ENCODE assay signal across 30 cellular contexts in genomic region chr1:211973541-211973940, GRCh38.
"Had no signal": no experiment of that assay in that cellular context is flagged by ENCODE, and none has a peak within 500 bp of the region (broad histone marks: within the 10 kb centered on the region; RNA-seq: fewer than 3 reads in every experiment).

No MANE protein-coding gene starts in this region.

- H3K9me3 ChIP-seq: adrenal gland, breast epithelium, esophagus squamous epithelium had no signal

- H3K36me3 ChIP-seq: adrenal gland, breast epithelium had no signal

- H3K27me3 ChIP-seq: adrenal gland, breast epithelium, cardiac muscle cell, esophagus squamous epithelium had no signal

- H3K4me1 ChIP-seq: breast epithelium had no signal

- H3K27me3 Mint-ChIP-seq: activated CD4-positive, alpha-beta memory T cell treated with anti-CD3 and anti-CD28 coated beads, Interleukin-2, amount 10 ng/mL, durations not matched to agents 7 days and 5 days; activated CD4-positive, alpha-beta T cell treated with anti-CD3 and anti-CD28 coated beads, Interleukin-2, amount 10 ng/mL, durations not matched to agents 7 days and 5 days; activated naive CD4-positive, alpha-beta T cell treated with anti-CD3 and anti-CD28 coated beads, Interleukin-2, amount 50 U/mL, for 24 hours; activated naive CD8-positive, alpha-beta T cell treated with anti-CD3 and anti-CD28 coated beads for 36 hours; activated naive CD8-positive, alpha-beta T cell treated with anti-CD3 and anti-CD28 coated beads, Interleukin-2, amount 50 U/mL, for 24 hours; activated T-cell treated with anti-CD3 and anti-CD28 coated beads, Interleukin-2, amount 50 U/mL, for 24 hours; brain; central memory CD8-positive, alpha-beta T cell; dendritic cell treated with granulocyte-macrophage colony-stimulating factor and Interleukin-4, amounts not matched to agents 40 ng/mL and 50 ng/mL, for 4 days; effector memory CD8-positive, alpha-beta T cell had no signal

- H3K27ac Mint-ChIP-seq: activated CD4-positive, alpha-beta memory T cell treated with anti-CD3 and anti-CD28 coated beads, Interleukin-2, amount 10 ng/mL, durations not matched to agents 7 days and 5 days; activated CD4-positive, alpha-beta T cell treated with anti-CD3 and anti-CD28 coated beads, Interleukin-2, amount 10 ng/mL, durations not matched to agents 7 days and 5 days; activated naive CD4-positive, alpha-beta T cell treated with anti-CD3 and anti-CD28 coated beads, Interleukin-2, amount 50 U/mL, for 24 hours; activated naive CD8-positive, alpha-beta T cell treated with anti-CD3 and anti-CD28 coated beads for 36 hours; activated naive CD8-positive, alpha-beta T cell treated with anti-CD3 and anti-CD28 coated beads, Interleukin-2, amount 50 U/mL, for 24 hours; activated T-cell treated with anti-CD3 and anti-CD28 coated beads, Interleukin-2, amount 50 U/mL, for 24 hours; activated T-cell treated with anti-CD3 and anti-CD28 coated beads, Interleukin-2, amount 50 U/mL, for 72 hours; dendritic cell treated with granulocyte-macrophage colony-stimulating factor and Interleukin-4, amounts not matched to agents 40 ng/mL and 50 ng/mL, for 4 days had no signal

- H3K4me1 Mint-ChIP-seq: activated CD4-positive, alpha-beta memory T cell treated with anti-CD3 and anti-CD28 coated beads, Interleukin-2, amount 10 ng/mL, durations not matched to agents 7 days and 5 days; activated naive CD4-positive, alpha-beta T cell treated with anti-CD3 and anti-CD28 coated beads, Interleukin-2, amount 50 U/mL, for 24 hours; activated naive CD8-positive, alpha-beta T cell treated with anti-CD3 and anti-CD28 coated beads for 36 hours; activated naive CD8-positive, alpha-beta T cell treated with anti-CD3 and anti-CD28 coated beads, Interleukin-2, amount 50 U/mL, for 24 hours; brain; central memory CD8-positive, alpha-beta T cell had no signal

- ATAC-seq: activated naive CD8-positive, alpha-beta T cell treated with anti-CD3 and anti-CD28 coated beads, Interleukin-2, amount 50 U/mL, for 24 hours; activated T-cell treated with anti-CD3 and anti-CD28 coated beads, Interleukin-2, amount 50 U/mL, for 72 hours; effector memory CD8-positive, alpha-beta T cell had no signal

- DNase-seq: activated CD4-positive, alpha-beta memory T cell treated with anti-CD3 and anti-CD28 coated beads, Interleukin-2, amount 10 ng/mL, durations not matched to agents 7 days and 5 days; activated CD4-positive, alpha-beta T cell treated with anti-CD3 and anti-CD28 coated beads for 1 hour; activated CD4-positive, alpha-beta T cell treated with anti-CD3 and anti-CD28 coated beads for 4 hours; activated CD4-positive, alpha-beta T cell treated with anti-CD3 and anti-CD28 coated beads, Interleukin-2, amount 10 ng/mL, durations not matched to agents 7 days and 5 days; activated CD4-positive, alpha-beta T cell treated with anti-CD3 and anti-CD28 coated beads, Interleukin-2, amount 50 U/mL, for 4 hours; activated CD8-positive, alpha-beta memory T cell treated with anti-CD3 and anti-CD28 coated beads, Interleukin-2, amount 50 U/mL, for 48 hours; activated gamma-delta T cell; activated naive CD4-positive, alpha-beta T cell; activated naive CD8-positive, alpha-beta T cell treated with anti-CD3 and anti-CD28 coated beads for 36 hours; activated naive CD8-positive, alpha-beta T cell treated with anti-CD3 and anti-CD28 coated beads, Interleukin-2, amount 50 U/mL, for 24 hours; activated T-cell treated with anti-CD3 and anti-CD28 coated beads for 4 hours; activated T-cell treated with anti-CD3 and anti-CD28 coated beads, Interleukin-2, amount 50 U/mL, for 24 hours; activated T-cell treated with anti-CD3 and anti-CD28 coated beads, Interleukin-2, amount 50 U/mL, for 72 hours; adrenal gland; amygdala; aorta; effector CD4-positive, alpha-beta T cell; effector memory CD8-positive, alpha-beta T cell; esophagus squamous epithelium; foreskin fibroblast; head of caudate nucleus; T-helper 2 cell had no signal

- H3K27ac ChIP-seq: adrenal gland, breast epithelium, cardiac muscle cell, coronary artery, epithelial cell of prostate, esophagus squamous epithelium had no signal

- H3K9me3 Mint-ChIP-seq: activated CD4-positive, alpha-beta memory T cell treated with anti-CD3 and anti-CD28 coated beads, Interleukin-2, amount 10 ng/mL, durations not matched to agents 7 days and 5 days; activated CD4-positive, alpha-beta T cell treated with anti-CD3 and anti-CD28 coated beads, Interleukin-2, amount 10 ng/mL, durations not matched to agents 7 days and 5 days; activated naive CD4-positive, alpha-beta T cell treated with anti-CD3 and anti-CD28 coated beads, Interleukin-2, amount 50 U/mL, for 24 hours; activated naive CD8-positive, alpha-beta T cell treated with anti-CD3 and anti-CD28 coated beads for 36 hours; activated naive CD8-positive, alpha-beta T cell treated with anti-CD3 and anti-CD28 coated beads, Interleukin-2, amount 50 U/mL, for 24 hours; activated T-cell treated with anti-CD3 and anti-CD28 coated beads, Interleukin-2, amount 50 U/mL, for 24 hours; activated T-cell treated with anti-CD3 and anti-CD28 coated beads, Interleukin-2, amount 50 U/mL, for 72 hours; brain; central memory CD8-positive, alpha-beta T cell; dendritic cell treated with granulocyte-macrophage colony-stimulating factor and Interleukin-4, amounts not matched to agents 40 ng/mL and 50 ng/mL, for 4 days; effector memory CD8-positive, alpha-beta T cell had no signal

- H3K4me3 ChIP-seq: adrenal gland, breast epithelium, cardiac muscle cell, coronary artery, esophagus squamous epithelium had no signal

- H3K4me3 Mint-ChIP-seq: activated CD4-positive, alpha-beta memory T cell treated with anti-CD3 and anti-CD28 coated beads, Interleukin-2, amount 10 ng/mL, durations not matched to agents 7 days and 5 days; activated CD4-positive, alpha-beta T cell treated with anti-CD3 and anti-CD28 coated beads, Interleukin-2, amount 10 ng/mL, durations not matched to agents 7 days and 5 days; activated naive CD4-positive, alpha-beta T cell treated with anti-CD3 and anti-CD28 coated beads, Interleukin-2, amount 50 U/mL, for 24 hours; activated naive CD8-positive, alpha-beta T cell treated with anti-CD3 and anti-CD28 coated beads for 36 hours; activated naive CD8-positive, alpha-beta T cell treated with anti-CD3 and anti-CD28 coated beads, Interleukin-2, amount 50 U/mL, for 24 hours; activated T-cell treated with anti-CD3 and anti-CD28 coated beads, Interleukin-2, amount 50 U/mL, for 24 hours; activated T-cell treated with anti-CD3 and anti-CD28 coated beads, Interleukin-2, amount 50 U/mL, for 72 hours; brain; central memory CD8-positive, alpha-beta T cell; dendritic cell treated with granulocyte-macrophage colony-stimulating factor and Interleukin-4, amounts not matched to agents 40 ng/mL and 50 ng/mL, for 4 days; effector memory CD8-positive, alpha-beta T cell had no signal
